ENCODE assay signal across 12 cellular contexts in the genomic region with DNA sequence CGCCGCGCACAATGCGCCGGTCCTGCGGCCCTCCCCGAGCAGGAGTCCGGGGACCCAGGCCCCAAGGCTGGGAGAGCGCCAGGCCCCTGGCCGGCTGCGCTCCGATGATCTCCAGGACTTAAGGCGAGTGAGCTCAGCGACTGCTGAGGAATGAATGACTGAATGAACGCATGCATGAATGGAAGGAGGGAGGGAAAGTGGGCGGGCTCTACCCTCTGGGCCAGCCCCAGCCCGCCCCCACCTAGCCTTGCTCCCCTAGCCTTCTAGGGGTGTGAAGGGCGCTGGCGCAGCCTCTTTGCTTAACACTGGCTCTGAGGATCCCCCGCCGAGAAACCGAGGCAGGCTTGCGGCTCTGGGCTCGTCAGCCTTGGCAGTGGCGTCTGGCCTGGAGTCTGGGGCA. TPM values are rescaled to one million over a fixed set of nuclear protein-coding genes. Genes with fewer than 3 reads are reported as not detected.
DNase-seq lines count a peak whose midpoint lies in the region; ATAC-seq, FAIRE-seq and TF ChIP-seq lines count a peak whose summit lies in the region.
"Not testable (repeated sequence)": the region's sequence is repeated elsewhere in the genome, so short reads cannot be mapped to it uniquely, and the experiment has no call there.
"Had no signal": no experiment of that assay in that cellular context is flagged by ENCODE, and none has a peak within 500 bp of the region (broad histone marks: within the 10 kb centered on the region; RNA-seq: fewer than 3 reads in every experiment).

No MANE protein-coding gene starts in this region.

- not testable (repeated sequence) for FAIRE-seq in A549 (lab: Jason Lieb, UNC)

- not testable (repeated sequence) for H3K36me3 ChIP-seq in lower lobe of right lung

- H3K4me2 ChIP-seq in A549, result not testable (repeated sequence)

- ATAC-seq in A549 (peak; percentile 51 to 71), GM18909 (IDR thresholded peaks at IDR 0.05; ENCODE audit: poor library complexity, unreplicated experiment) (peak; percentile 35), GM21447 (IDR thresholded peaks at IDR 0.05; ENCODE audit: unreplicated experiment) (peak; percentile 38), HG02678 (IDR thresholded peaks at IDR 0.05; ENCODE audit: unreplicated experiment) (peak; percentile 38), HG03280 (IDR thresholded peaks at IDR 0.05; ENCODE audit: unreplicated experiment) (peak; percentile 32), esophagus mucosa (peak; percentile 64), lower lobe of right lung (peak; percentile 57 to 72)
- ATAC-seq in activated CD4-positive, CD25-positive, alpha-beta regulatory T cell treated with anti-CD3 and anti-CD28 coated beads, Interleukin-2, amount 50 U/mL, for 24 hours, result peak; percentile 29 to 34

- CTCF ChIA-PET in A549 (lab: Yijun Ruan, JAX), result not testable (repeated sequence)

- no CpG with 5 or more reads among the region's 25 CpGs for WGBS in A549 (ENCODE audit: missing lambda C conversion rate)

- TF ChIP-seq POLR2A in A549 (IDR thresholded peaks at IDR 0.05; ENCODE audit: low read length), result not testable (repeated sequence)

- DNase-seq in A549 (ENCODE audit: low read depth in 1 of 2, low spot score in 1 of 2); lower lobe of right lung: not testable (repeated sequence)

- not testable (repeated sequence) for H3K27me3 ChIP-seq in lower lobe of right lung (ENCODE audit: low read depth)

- H3K27ac ChIP-seq in A549, lower lobe of right lung: not testable (repeated sequence)

- not testable (repeated sequence) for TF ChIP-seq RAD21 in A549 (conservative IDR thresholded peaks at IDR 0.05 in 1 of 2, IDR thresholded peaks at IDR 0.05 in 1 of 2)

- not testable (repeated sequence) for H3K4me3 ChIP-seq in A549, lower lobe of right lung

- TF ChIP-seq EP300 in A549 (IDR thresholded peaks at IDR 0.05), result not testable (repeated sequence)

- TF ChIP-seq CTCF in A549 (IDR thresholded peaks at IDR 0.05); lower lobe of right lung (IDR thresholded peaks at IDR 0.05): not testable (repeated sequence)

- not testable (repeated sequence) for H3K4me1 ChIP-seq in A549, lower lobe of right lung

- H3K9me3 ChIP-seq in A549, lower lobe of right lung: not testable (repeated sequence)

- POLR2A ChIA-PET in A549 (lab: Yijun Ruan, JAX), result not testable (repeated sequence)

- intact Hi-C loops in lower lobe of right lung (cut with DNase I), result not testable (repeated sequence)

RNA-seq across cellular contexts. Expression of a gene that starts 0.6 kb away (rescaled TPM):
- polyA plus RNA-seq in A549 (2011; rRNA removed), result 0.32 and 0.56 TPM in 2 replicates
- 0.89 and 0.98 TPM in 2 replicates for polyA plus RNA-seq in A549 (2012; cell fraction: cytosol; rRNA removed)
- 1.7 and 2.3 TPM in 2 replicates for polyA plus RNA-seq in A549 (2012; cell fraction: nucleus; rRNA removed)
- polyA plus RNA-seq in A549 (2017; fragmentation: RNase III; extraction: RNeasy Plus Mini Kit Qiagen cat#74134 plus additional on column Dnase treatment), result 0.61 to 0.93 TPM (median 0.79 TPM) in 3 replicates
- polyA minus RNA-seq in A549 (2011; rRNA and poly(A)+ RNA removed), result 0.78 and 1.7 TPM in 2 replicates
- total RNA-seq in esophagus mucosa, result 2.6 TPM
- total RNA-seq in lower lobe of right lung, result 11.6 TPM

RNA-seq across cellular contexts. Expression of a gene that starts 20.4 kb away (rescaled TPM):
- not detected in 2 replicates for polyA plus RNA-seq in A549 (2011; rRNA removed)
- polyA plus RNA-seq in A549 (2012; cell fraction: cytosol; rRNA removed), result not detected in 2 replicates
- 0.04 TPM in 1 of 2 replicates, not detected in the other for polyA plus RNA-seq in A549 (2012; cell fraction: nucleus; rRNA removed)
- 0.09 TPM in 1 of 3 replicates, not detected in the others for polyA plus RNA-seq in A549 (2017; fragmentation: RNase III; extraction: RNeasy Plus Mini Kit Qiagen cat#74134 plus additional on column Dnase treatment)
- polyA minus RNA-seq in A549 (2011; rRNA and poly(A)+ RNA removed), result not detected in 2 replicates
- total RNA-seq in esophagus mucosa, result not detected
- total RNA-seq in lower lobe of right lung, result not detected
- total RNA-seq: aorta, Daoy, gastrocnemius medialis, pulmonary artery endothelial cell had no signal
- polyA plus RNA-seq: aorta had no signal

RNA-seq across cellular contexts. Expression of a gene that starts 44.4 kb away (rescaled TPM):
- polyA plus RNA-seq in A549 (2011; rRNA removed) (not detected in 2 replicates), A549 (2017; fragmentation: RNase III; extraction: RNeasy Plus Mini Kit Qiagen cat#74134 plus additional on column Dnase treatment) (not detected in 3 replicates)
- not detected in 2 replicates for polyA plus RNA-seq in A549 (2012; cell fraction: cytosol; rRNA removed)
- polyA plus RNA-seq in A549 (2012; cell fraction: nucleus; rRNA removed), result not detected in 2 replicates
- polyA minus RNA-seq in A549 (2011; rRNA and poly(A)+ RNA removed), result not detected in 2 replicates
- total RNA-seq in esophagus mucosa (not detected), lower lobe of right lung (not detected)
- total RNA-seq: Daoy, gastrocnemius medialis had no signal
- polyA plus RNA-seq: aorta had no signal

RNA-seq across cellular contexts. Expression of a gene that starts 58.6 kb away (rescaled TPM):
- polyA plus RNA-seq in A549 (2011; rRNA removed) (21.6 and 23.2 TPM in 2 replicates), A549 (2017; fragmentation: RNase III; extraction: RNeasy Plus Mini Kit Qiagen cat#74134 plus additional on column Dnase treatment) (33.3 to 42.4 TPM (median 38.7 TPM) in 3 replicates)
- polyA plus RNA-seq in A549 (2012; cell fraction: cytosol; rRNA removed), result 46.8 and 60.5 TPM in 2 replicates
- polyA plus RNA-seq in A549 (2012; cell fraction: nucleus; rRNA removed), result 138 and 168 TPM in 2 replicates
- 29.7 and 37.4 TPM in 2 replicates for polyA minus RNA-seq in A549 (2011; rRNA and poly(A)+ RNA removed)
- total RNA-seq in esophagus mucosa (104 TPM), lower lobe of right lung (106 TPM)
